Comparison of ENCODE assay signal across 27 cellular contexts in genomic region chr2:188426121-188426520, GRCh38.
"Had no signal": no experiment of that assay in that cellular context is flagged by ENCODE, and none has a peak within 500 bp of the region (broad histone marks: within the 10 kb centered on the region; RNA-seq: fewer than 3 reads in every experiment).

No MANE protein-coding gene starts in this region.

- H3K36me3 Mint-ChIP-seq: naive thymus-derived CD8-positive, alpha-beta T cell; natural killer cell treated with Interleukin-12 subunit alpha and Interleukin-12 subunit beta and Interleukin-15 and Interleukin-18, amount 100 ng/mL, for 72 hours; stimulated activated effector memory CD8-positive, alpha-beta T cell treated with anti-CD3 and anti-CD28 coated beads, Interleukin-12 subunit alpha, Interleukin-12 subunit beta, amount 100 ng/mL, for 72 hours; stimulated activated naive B cell treated with anti-CD40 and anti-IgM and Interleukin-4, amounts not matched to agents 10 μg/mL and 1 μg/mL and 100 μg/mL, for 72 hours had no signal

- H3K27me3 ChIP-seq: neutrophil, pancreas, right lobe of liver, sigmoid colon, suprapubic skin, testis, tibial artery, transverse colon, upper lobe of right lung, uterus had no signal

- H3K9me3 Mint-ChIP-seq: nephron progenitor cell; stimulated activated naive CD8-positive, alpha-beta T cell treated with anti-CD3 and anti-CD28 coated beads, Interleukin-15, amount 100 ng/mL, for 72 hours had no signal

- H3K4me1 ChIP-seq: pancreas, psoas muscle, right lobe of liver, sigmoid colon, suprapubic skin, testis, transverse colon, upper lobe of right lung, uterus had no signal

- ATAC-seq: naive thymus-derived CD8-positive, alpha-beta T cell; natural killer cell treated with Interleukin-12 subunit alpha and Interleukin-12 subunit beta and Interleukin-15 and Interleukin-18, amount 100 ng/mL, for 72 hours; pancreas; psoas muscle; right cardiac atrium; stimulated activated effector memory CD8-positive, alpha-beta T cell treated with anti-CD3 and anti-CD28 coated beads, Interleukin-12 subunit alpha, Interleukin-12 subunit beta, amount 100 ng/mL, for 72 hours; stimulated activated naive B cell treated with anti-CD40 and anti-IgM and Interleukin-4, amounts not matched to agents 10 μg/mL and 1 μg/mL and 100 μg/mL, for 72 hours; stimulated activated naive CD8-positive, alpha-beta T cell treated with anti-CD3 and anti-CD28 coated beads, Interleukin-15, amount 100 ng/mL, for 72 hours; stimulated activated naive CD8-positive, alpha-beta T cell treated with anti-CD3 and anti-CD28 coated beads, Interleukin-15, Interleukin-2, amounts not matched to agents 100 U/mL and 50 U/mL, for 24 hours; upper lobe of right lung had no signal

- H3K4me1 Mint-ChIP-seq: naive thymus-derived CD8-positive, alpha-beta T cell; nephron progenitor cell; stimulated activated effector memory CD8-positive, alpha-beta T cell treated with anti-CD3 and anti-CD28 coated beads, Interleukin-12 subunit alpha, Interleukin-12 subunit beta, amount 100 ng/mL, for 72 hours; stimulated activated naive B cell treated with anti-CD40 and anti-IgM and Interleukin-4, amounts not matched to agents 10 μg/mL and 1 μg/mL and 100 μg/mL, for 72 hours; stimulated activated naive CD8-positive, alpha-beta T cell treated with anti-CD3 and anti-CD28 coated beads, Interleukin-15, amount 100 ng/mL, for 72 hours had no signal

- H3K4me3 Mint-ChIP-seq: naive thymus-derived CD8-positive, alpha-beta T cell; natural killer cell treated with Interleukin-12 subunit alpha and Interleukin-12 subunit beta and Interleukin-15 and Interleukin-18, amount 100 ng/mL, for 72 hours; nephron progenitor cell; neural crest cell; stimulated activated effector memory CD8-positive, alpha-beta T cell treated with anti-CD3 and anti-CD28 coated beads, Interleukin-12 subunit alpha, Interleukin-12 subunit beta, amount 100 ng/mL, for 72 hours; stimulated activated naive B cell treated with anti-CD40 and anti-IgM and Interleukin-4, amounts not matched to agents 10 μg/mL and 1 μg/mL and 100 μg/mL, for 72 hours; stimulated activated naive CD8-positive, alpha-beta T cell treated with anti-CD3 and anti-CD28 coated beads, Interleukin-15, amount 100 ng/mL, for 72 hours; type B pancreatic cell had no signal

- H3K4me3 ChIP-seq: pancreas, psoas muscle, right lobe of liver, sigmoid colon, suprapubic skin, testis, tibial artery, transverse colon, upper lobe of right lung, uterus had no signal

- DNase-seq: naive thymus-derived CD8-positive, alpha-beta T cell; nephron progenitor cell; nucleus accumbens; pancreas; psoas muscle; right cardiac atrium; right lobe of liver; sigmoid colon; stimulated activated CD4-positive, alpha-beta T cell treated with anti-CD3 and anti-CD28 coated beads, Interleukin-15, amount 100 ng/mL, for 24 hours; stimulated activated CD4-positive, alpha-beta T cell treated with anti-CD3 and anti-CD28 coated beads, Interleukin-2, amount 100 ng/mL, for 24 hours; stimulated activated CD4-positive, alpha-beta T cell treated with anti-CD3 and anti-CD28 coated beads, Interleukin-2, amount 100 ng/mL, for 48 hours; stimulated activated CD4-positive, alpha-beta T cell treated with anti-CD3 and anti-CD28 coated beads, Interleukin-4, amount 100 ng/mL, for 24 hours; stimulated activated naive B cell treated with anti-CD40 and anti-IgM and Interleukin-4, amounts not matched to agents 10 μg/mL and 1 μg/mL and 100 μg/mL, for 72 hours; stimulated activated naive CD8-positive, alpha-beta T cell treated with anti-CD3 and anti-CD28 coated beads, Interleukin-15, amount 100 ng/mL, for 72 hours; stimulated activated naive CD8-positive, alpha-beta T cell treated with anti-CD3 and anti-CD28 coated beads, Interleukin-15, Interleukin-2, amounts not matched to agents 100 U/mL and 50 U/mL, for 24 hours; substantia nigra; testis; tibial artery; transverse colon; upper lobe of right lung; uterus had no signal

- H3K27ac ChIP-seq: neutrophil, pancreas, psoas muscle, right lobe of liver, sigmoid colon, suprapubic skin, testis, tibial artery, transverse colon, upper lobe of right lung, uterus had no signal

- H3K27ac Mint-ChIP-seq: naive thymus-derived CD8-positive, alpha-beta T cell; natural killer cell treated with Interleukin-12 subunit alpha and Interleukin-12 subunit beta and Interleukin-15 and Interleukin-18, amount 100 ng/mL, for 72 hours; nephron progenitor cell; stimulated activated effector memory CD8-positive, alpha-beta T cell treated with anti-CD3 and anti-CD28 coated beads, Interleukin-12 subunit alpha, Interleukin-12 subunit beta, amount 100 ng/mL, for 72 hours; stimulated activated naive B cell treated with anti-CD40 and anti-IgM and Interleukin-4, amounts not matched to agents 10 μg/mL and 1 μg/mL and 100 μg/mL, for 72 hours; stimulated activated naive CD8-positive, alpha-beta T cell treated with anti-CD3 and anti-CD28 coated beads, Interleukin-15, amount 100 ng/mL, for 72 hours; type B pancreatic cell had no signal

- H3K27me3 Mint-ChIP-seq: natural killer cell treated with Interleukin-12 subunit alpha and Interleukin-12 subunit beta and Interleukin-15 and Interleukin-18, amount 100 ng/mL, for 72 hours; stimulated activated naive B cell treated with anti-CD40 and anti-IgM and Interleukin-4, amounts not matched to agents 10 μg/mL and 1 μg/mL and 100 μg/mL, for 72 hours; stimulated activated naive CD8-positive, alpha-beta T cell treated with anti-CD3 and anti-CD28 coated beads, Interleukin-15, amount 100 ng/mL, for 72 hours; type B pancreatic cell had no signal

- H3K36me3 ChIP-seq: neutrophil, pancreas, right lobe of liver, sigmoid colon, suprapubic skin, tibial artery, transverse colon, upper lobe of right lung, uterus had no signal

- H3K9me3 ChIP-seq: neutrophil, pancreas, psoas muscle, right lobe of liver, sigmoid colon, suprapubic skin, testis, tibial artery, transverse colon, upper lobe of right lung, uterus had no signal
